Comparison of ENCODE assay signal across 21 cellular contexts in the genomic region with DNA sequence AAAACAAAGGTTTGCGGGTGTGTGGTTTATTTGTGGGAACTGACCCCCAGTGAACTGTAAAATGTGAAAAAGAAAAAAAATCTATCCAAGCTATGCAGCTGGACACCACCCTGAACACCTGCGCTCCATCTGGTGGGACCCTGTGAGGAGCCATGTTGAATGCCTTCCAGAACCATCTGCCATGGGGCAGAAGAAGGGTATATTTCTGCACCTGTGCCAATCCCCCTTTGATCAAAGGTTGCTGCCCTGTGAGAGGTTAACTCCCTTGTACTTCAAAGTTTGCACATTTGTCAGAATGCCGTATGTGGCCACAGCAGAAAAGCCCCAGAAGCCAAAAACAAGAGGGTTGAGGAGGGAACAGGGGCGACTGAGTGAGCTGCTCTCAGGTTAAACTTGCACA.
"Had no signal": no experiment of that assay in that cellular context is flagged by ENCODE, and none has a peak within 500 bp of the region (broad histone marks: within the 10 kb centered on the region; RNA-seq: fewer than 3 reads in every experiment).

No MANE protein-coding gene starts in this region.

- DNase-seq: activated CD4-positive, alpha-beta T cell treated with anti-CD3 and anti-CD28 coated beads, Interleukin-2, amount 50 U/mL, for 1 hour; activated CD4-positive, CD25-positive, alpha-beta regulatory T cell treated with anti-CD3 and anti-CD28 coated beads, Interleukin-2, amount 50 U/mL, for 72 hours; activated effector memory CD4-positive, alpha-beta T cell treated with anti-CD3 and anti-CD28 coated beads, Interleukin-2, amount 50 U/mL, for 16 hours; activated naive CD4-positive, alpha-beta T cell treated with anti-CD3 and anti-CD28 coated beads, Interleukin-2, amount 10 ng/mL, durations not matched to agents 7 days and 5 days; amygdala; colonic mucosa; dorsolateral prefrontal cortex; effector memory CD8-positive, alpha-beta T cell; foreskin melanocyte; kidney glomerular epithelial cell; left lung; naive thymus-derived CD8-positive, alpha-beta T cell; right lobe of liver; stimulated activated CD4-positive, alpha-beta T cell treated with anti-CD3 and anti-CD28 coated beads, Interleukin-1b, Interleukin-23, amount 100 ng/mL, for 48 hours; stomach; transverse colon had no signal

- H3K9ac ChIP-seq: parathyroid adenoma had no signal

- ATAC-seq: effector memory CD8-positive, alpha-beta T cell; esophagus mucosa; left lung; naive thymus-derived CD8-positive, alpha-beta T cell; right lobe of liver had no signal

- H3K4me1 ChIP-seq: colonic mucosa, left lung, parathyroid adenoma, right lobe of liver, stomach, transverse colon had no signal

- H3K27me3 ChIP-seq: colonic mucosa, dorsolateral prefrontal cortex, hepatocyte, left lung, right lobe of liver, stomach, transverse colon had no signal

- H2AFZ ChIP-seq: hepatocyte, parathyroid adenoma had no signal

- H3K27ac ChIP-seq: colonic mucosa, dorsolateral prefrontal cortex, hepatocyte, left lung, parathyroid adenoma, right lobe of liver, skin epidermis, stomach, transverse colon, VCaP had no signal

- H3K79me2 ChIP-seq: hepatocyte, parathyroid adenoma had no signal

- H3K4me3 ChIP-seq: colonic mucosa, dorsolateral prefrontal cortex, hepatocyte, left lung, right lobe of liver, skin epidermis, stomach, transverse colon had no signal

- H3K4me2 ChIP-seq: hepatocyte had no signal

- H3K36me3 ChIP-seq: colonic mucosa, left lung, right lobe of liver, stomach, transverse colon had no signal

- H3K9me3 ChIP-seq: colonic mucosa, left lung, right lobe of liver, transverse colon had no signal
